ENCODE assay signal across 8 cellular contexts in the genomic region with DNA sequence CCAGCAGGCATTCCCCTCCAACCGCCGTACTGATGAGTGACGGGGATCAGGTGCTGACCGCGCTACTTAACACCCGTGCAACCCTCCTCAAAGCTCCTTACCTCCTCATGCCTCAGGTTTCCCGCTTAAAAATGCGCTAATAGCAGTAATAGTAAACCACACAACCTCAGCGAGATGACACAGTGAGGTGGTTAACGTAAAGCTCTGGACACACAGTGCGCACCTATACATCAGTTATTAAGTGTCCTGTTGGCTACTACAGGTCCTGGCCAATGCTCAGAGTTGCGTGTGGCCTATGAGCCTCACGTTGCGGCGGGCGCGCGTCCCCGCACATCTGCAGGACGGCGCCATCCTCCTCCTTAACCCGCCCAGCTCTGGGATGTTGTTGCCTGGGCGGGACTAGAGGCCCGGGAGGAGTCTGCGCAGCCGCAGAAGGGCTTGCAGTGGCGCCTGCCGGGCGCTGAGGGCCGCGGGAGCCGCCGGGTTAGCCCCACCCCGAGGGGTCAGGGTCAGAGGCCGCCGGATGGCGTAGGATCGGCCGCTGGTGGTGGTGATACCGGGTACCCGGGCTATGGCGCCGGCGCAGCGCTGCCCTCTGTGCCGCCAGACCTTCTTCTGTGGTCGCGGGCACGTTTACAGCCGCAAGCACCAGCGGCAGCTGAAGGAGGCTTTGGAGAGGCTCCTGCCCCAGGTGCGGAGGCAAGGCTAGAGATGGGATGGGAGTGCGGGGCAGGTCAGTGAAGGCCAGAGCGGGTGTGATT. TPM values are rescaled to one million over a fixed set of nuclear protein-coding genes. Genes with fewer than 3 reads are reported as not detected.
DNase-seq lines count a peak whose midpoint lies in the region; ATAC-seq and TF ChIP-seq lines count a peak whose summit lies in the region.

A gene with protein sequence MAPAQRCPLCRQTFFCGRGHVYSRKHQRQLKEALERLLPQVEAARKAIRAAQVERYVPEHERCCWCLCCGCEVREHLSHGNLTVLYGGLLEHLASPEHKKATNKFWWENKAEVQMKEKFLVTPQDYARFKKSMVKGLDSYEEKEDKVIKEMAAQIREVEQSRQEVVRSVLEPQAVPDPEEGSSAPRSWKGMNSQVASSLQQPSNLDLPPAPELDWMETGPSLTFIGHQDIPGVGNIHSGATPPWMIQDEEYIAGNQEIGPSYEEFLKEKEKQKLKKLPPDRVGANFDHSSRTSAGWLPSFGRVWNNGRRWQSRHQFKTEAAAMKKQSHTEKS (plus strand): TSS at position 512 of the 761 bp plus-strand sequence. CDS start 60 bp downstream, at position 572.

- no peaks in the 10 kb centered on the region for H3K9me3 ChIP-seq in upper lobe of right lung

- in situ Hi-C loops in GM13977 (cut with MboI; ENCODE audit: low pct_unique_long_range_greater_than_20kb, low sequenced_read_pairs, unreplicated experiment), result no loop called here

- H3K36me3 Mint-ChIP-seq in progenitor cell of endocrine pancreas (ENCODE audit: insufficient read depth), result peaks cover 8% of the 10 kb centered on the region

- DNase-seq in GM13977 (ENCODE audit: low spot score), result peak; percentile 98
- peak; percentile 95 for DNase-seq in NCI-H146 (lab: John Stamatoyannopoulos, UW)
- DNase-seq in amniotic epithelial cell (ENCODE audit: low read depth), result peak; percentile 74
- DNase-seq in left cardiac atrium, result peak; percentile 97
- peak; percentile 90 for DNase-seq in progenitor cell of endocrine pancreas (ENCODE audit: low spot score, unreplicated experiment)
- DNase-seq in upper lobe of right lung, result peak; percentile 99

- H3K4me1 ChIP-seq in upper lobe of right lung, result peaks cover 13% of the 10 kb centered on the region

- TF ChIP-seq CTCF in GM13977 (IDR thresholded peaks at IDR 0.05; ENCODE audit: extremely low read depth, insufficient read depth, missing control alignments) (no peak), progenitor cell of endocrine pancreas (IDR thresholded peaks at IDR 0.05; ENCODE audit: unreplicated experiment) (no peak), upper lobe of right lung (IDR thresholded peaks at IDR 0.05) (peak; percentile 24)

- H3K4me3 Mint-ChIP-seq in progenitor cell of endocrine pancreas (ENCODE audit: low read depth), result peak within 1 kb of the TSS; percentile 98

- no peaks in the 10 kb centered on the region for H3K9me3 Mint-ChIP-seq in progenitor cell of endocrine pancreas (ENCODE audit: low read depth)

- peak within 1 kb of the TSS; percentile 94 for H3K4me3 ChIP-seq in upper lobe of right lung

- H3K27ac ChIP-seq in upper lobe of right lung, result peak within 1 kb of the TSS; percentile 90

- H3K27me3 Mint-ChIP-seq in progenitor cell of endocrine pancreas, result no peaks in the 10 kb centered on the region

- intact Hi-C loops in T-helper 1 cell treated with Interleukin-12 subunit alpha and Interleukin-12 subunit beta and Interleukin-4 antibody, amounts not matched to agents 30 ng/mL and 1 ng/mL, for 36 hours (cut with micrococcal nuclease), result loop anchor here (1.0 to 5.0 kb wide), 13 partner anchors 20 to 426 kb away; partner anchors contain the start of genes ARCN1, DPAGT1, HINFP and HYOU1
- intact Hi-C loops in left cardiac atrium (cut with DNase I) (no loop called here), upper lobe of right lung (cut with DNase I) (no loop called here)

- H3K27ac Mint-ChIP-seq in progenitor cell of endocrine pancreas, result peak within 1 kb of the TSS; percentile 95

- peaks cover 31% of the 10 kb centered on the region for H3K36me3 ChIP-seq in upper lobe of right lung

- ATAC-seq in HG02870 (IDR thresholded peaks at IDR 0.05; ENCODE audit: unreplicated experiment) (peak; percentile 79), left cardiac atrium (peak; percentile 99 to 100), upper lobe of right lung (peak; percentile 99)

- no peaks in the 10 kb centered on the region for H3K27me3 ChIP-seq in upper lobe of right lung

- peaks cover 19% of the 10 kb centered on the region for H3K4me1 Mint-ChIP-seq in progenitor cell of endocrine pancreas (ENCODE audit: low read depth)

RNA-seq across cellular contexts. Expression of the gene that starts here (rescaled TPM):
- 62.5 and 66.6 TPM in 2 replicates for total RNA-seq in T-helper 1 cell treated with Interleukin-12 subunit alpha and Interleukin-12 subunit beta and Interleukin-4 antibody, amounts not matched to agents 30 ng/mL and 1 ng/mL, for 36 hours
- total RNA-seq in left cardiac atrium (10 to 100 TPM; 10.2 to 16.6 TPM), progenitor cell of endocrine pancreas (56.5 and 66.6 TPM in 2 replicates), upper lobe of right lung (59.4 TPM)

Comparison
In these comparisons a context has a peak if more than half of its experiments do, and no peak if none do; other contexts are left out.
1. Peak in every context shown above with its lines: DNase-seq, ATAC-seq, H3K4me3 ChIP-seq and H3K27ac ChIP-seq.